In the genomic region with DNA sequence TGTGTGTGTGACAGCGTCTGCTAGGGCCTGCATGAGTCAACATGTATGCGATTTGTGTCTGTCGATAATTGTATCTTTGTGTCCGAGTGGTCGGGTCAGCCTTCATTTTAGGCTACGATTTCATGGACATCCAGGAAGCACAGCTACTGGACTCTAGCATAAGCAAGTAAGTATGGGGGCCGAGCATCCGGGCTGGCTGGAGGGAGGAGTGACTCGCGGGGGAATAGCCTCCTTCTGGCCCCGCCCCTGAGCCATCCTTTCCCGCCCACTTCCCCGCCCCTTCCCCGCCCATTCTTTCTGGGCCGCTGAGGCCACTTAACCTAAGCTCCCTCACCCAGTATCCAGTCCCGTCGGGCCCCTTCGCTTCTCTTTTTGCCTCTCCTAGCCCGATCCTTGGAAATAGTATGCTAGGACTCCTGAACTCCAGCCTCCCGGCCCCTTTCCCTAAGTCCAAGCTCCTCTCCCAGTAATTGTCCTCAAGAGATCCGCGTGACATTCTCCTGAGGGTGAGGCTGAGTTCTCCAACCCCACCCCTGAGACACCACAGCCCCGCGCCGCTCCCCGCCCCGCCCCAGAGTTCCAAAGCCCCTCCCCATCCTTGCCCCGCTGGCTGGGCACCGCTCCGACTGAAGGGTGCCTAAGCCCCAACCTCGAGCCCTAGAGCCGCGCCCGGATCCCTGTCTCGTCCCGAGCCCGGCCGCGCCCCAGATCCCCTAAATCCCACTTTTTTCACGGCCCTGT, we compare ENCODE assay signal across 7 cellular contexts. TPM values are rescaled to one million over a fixed set of nuclear protein-coding genes. Genes with fewer than 3 reads are reported as not detected.
A peak's percentile ranks its signal among the peaks of the same experiment; 100 is the strongest.
DNase-seq lines count a peak whose midpoint lies in the region; ATAC-seq and TF ChIP-seq lines count a peak whose summit lies in the region.

No MANE protein-coding gene starts in this region.

- H3K9ac ChIP-seq in muscle layer of colon (ENCODE audit: low read length), result peak overlapping the region; percentile 49

- H3K36me3 ChIP-seq in muscle layer of colon (ENCODE audit: insufficient read depth, low read length), result peaks cover 29% of the 10 kb centered on the region

- peak overlapping the region; percentile 61 to 62 for H3K4me3 ChIP-seq in muscle layer of colon (ENCODE audit: low read depth in 1 of 2, low read length in 2 of 2)

- peaks cover 20% of the 10 kb centered on the region for H3K4me1 ChIP-seq in muscle layer of colon (ENCODE audit: insufficient read depth, low read length)

- peaks cover 24% of the 10 kb centered on the region for H3K4me1 Mint-ChIP-seq in activated T-cell treated with anti-CD3 and anti-CD28 coated beads, Interleukin-2, amount 50 U/mL, for 4 hours (ENCODE audit: low read depth)

- peak; percentile 91 for DNase-seq in HuH-7 (ENCODE audit: low spot score)
- DNase-seq in OCI-M2 (lab: John Stamatoyannopoulos, UW; ENCODE audit: unreplicated experiment), result peak; percentile 80
- peak; percentile 71 for DNase-seq in activated T-cell treated with anti-CD3 and anti-CD28 coated beads, Interleukin-2, amount 50 U/mL, for 4 hours
- peak; percentile 57 to 61 for DNase-seq in stimulated activated CD8-positive, alpha-beta memory T cell treated with anti-CD3 and anti-CD28 coated beads, Interleukin-7, amount 100 ng/mL, for 1 hour (ENCODE audit: low read depth in 2 of 2)

- no peak for ATAC-seq in GM18505 (IDR thresholded peaks at IDR 0.05; ENCODE audit: unreplicated experiment)
- ATAC-seq in activated T-cell treated with anti-CD3 and anti-CD28 coated beads, Interleukin-2, amount 50 U/mL, for 4 hours, result peak; percentile 70 to 75
- ATAC-seq in esophagus mucosa, result peak; percentile 77

- peak overlapping the region; percentile 85 for H3K4me3 Mint-ChIP-seq in activated T-cell treated with anti-CD3 and anti-CD28 coated beads, Interleukin-2, amount 50 U/mL, for 4 hours

- no peaks in the 10 kb centered on the region for H3K9me3 ChIP-seq in muscle layer of colon (ENCODE audit: low read length)

- H3K9me3 Mint-ChIP-seq in activated T-cell treated with anti-CD3 and anti-CD28 coated beads, Interleukin-2, amount 50 U/mL, for 4 hours, result no peaks in the 10 kb centered on the region

- TF ChIP-seq POLR2A in GM18505 (IDR thresholded peaks at IDR 0.05; ENCODE audit: borderline replicate concordance, extremely low read depth, insufficient read depth, insufficient read length), result peak; percentile 26

- H3K27ac ChIP-seq in muscle layer of colon (ENCODE audit: low read depth, low read length), result peak overlapping the region; percentile 98

- H3K27me3 ChIP-seq in muscle layer of colon (ENCODE audit: control insufficient read depth in 1 of 2, insufficient read depth in 2 of 2, low read length in 2 of 2), result no peaks in the 10 kb centered on the region

- no peaks in the 10 kb centered on the region for H3K36me3 Mint-ChIP-seq in activated T-cell treated with anti-CD3 and anti-CD28 coated beads, Interleukin-2, amount 50 U/mL, for 4 hours (ENCODE audit: insufficient read depth)

- no peaks in the 10 kb centered on the region for H3K27me3 Mint-ChIP-seq in activated T-cell treated with anti-CD3 and anti-CD28 coated beads, Interleukin-2, amount 50 U/mL, for 4 hours (ENCODE audit: low read depth)

RNA-seq across cellular contexts. Expression of a gene that starts 1.2 kb away (rescaled TPM):
- 1 to 10 TPM; 3.1 to 4.8 (median 3.5) TPM for total RNA-seq in activated T-cell treated with anti-CD3 and anti-CD28 coated beads, Interleukin-2, amount 50 U/mL, for 4 hours
- total RNA-seq in esophagus mucosa, result 76.3 TPM

RNA-seq across cellular contexts. Expression of a gene that starts 9.1 kb away (rescaled TPM):
- under 1 TPM in 2 of 3 donors, not detected in 1; 0.33 to 0.34 TPM for total RNA-seq in activated T-cell treated with anti-CD3 and anti-CD28 coated beads, Interleukin-2, amount 50 U/mL, for 4 hours
- total RNA-seq in esophagus mucosa, result 2.4 TPM

RNA-seq across cellular contexts. Expression of a gene that starts 17.6 kb away (rescaled TPM):
- not detected for total RNA-seq in activated T-cell treated with anti-CD3 and anti-CD28 coated beads, Interleukin-2, amount 50 U/mL, for 4 hours
- total RNA-seq in esophagus mucosa, result 12.2 TPM

RNA-seq across cellular contexts. Expression of a gene that starts 23.7 kb away (rescaled TPM):
- 1 to 10 TPM; 5.9 to 6.8 (median 6.3) TPM for total RNA-seq in activated T-cell treated with anti-CD3 and anti-CD28 coated beads, Interleukin-2, amount 50 U/mL, for 4 hours
- total RNA-seq in esophagus mucosa, result 113 TPM

RNA-seq across cellular contexts. Expression of a gene that starts 26.9 kb away (rescaled TPM):
- total RNA-seq in activated T-cell treated with anti-CD3 and anti-CD28 coated beads, Interleukin-2, amount 50 U/mL, for 4 hours, result 1 to 10 TPM; 2.7 to 4.9 (median 3.4) TPM
- 0.52 TPM for total RNA-seq in esophagus mucosa

Comparison
In these comparisons a context has a peak if more than half of its experiments do, and no peak if none do; other contexts are left out.
1. RNA of a gene that starts 1.2 kb away (total RNA-seq): 76.3 TPM in esophagus mucosa (single experiment); 3.1 to 4.8 TPM in activated T-cell treated with anti-CD3 and anti-CD28 coated beads, Interleukin-2, amount 50 U/mL, for 4 hours; every median in the first group is over 10 times any median in the second.
2. RNA of a gene that starts 17.6 kb away (total RNA-seq): 12.2 TPM in esophagus mucosa (single experiment); not detected in activated T-cell treated with anti-CD3 and anti-CD28 coated beads, Interleukin-2, amount 50 U/mL, for 4 hours; every median in the first group is over 10 times any median in the second.
3. Peak in every context shown above with its lines, with median percentiles within 50 percentile points of each other: DNase-seq.